In the genomic region with DNA sequence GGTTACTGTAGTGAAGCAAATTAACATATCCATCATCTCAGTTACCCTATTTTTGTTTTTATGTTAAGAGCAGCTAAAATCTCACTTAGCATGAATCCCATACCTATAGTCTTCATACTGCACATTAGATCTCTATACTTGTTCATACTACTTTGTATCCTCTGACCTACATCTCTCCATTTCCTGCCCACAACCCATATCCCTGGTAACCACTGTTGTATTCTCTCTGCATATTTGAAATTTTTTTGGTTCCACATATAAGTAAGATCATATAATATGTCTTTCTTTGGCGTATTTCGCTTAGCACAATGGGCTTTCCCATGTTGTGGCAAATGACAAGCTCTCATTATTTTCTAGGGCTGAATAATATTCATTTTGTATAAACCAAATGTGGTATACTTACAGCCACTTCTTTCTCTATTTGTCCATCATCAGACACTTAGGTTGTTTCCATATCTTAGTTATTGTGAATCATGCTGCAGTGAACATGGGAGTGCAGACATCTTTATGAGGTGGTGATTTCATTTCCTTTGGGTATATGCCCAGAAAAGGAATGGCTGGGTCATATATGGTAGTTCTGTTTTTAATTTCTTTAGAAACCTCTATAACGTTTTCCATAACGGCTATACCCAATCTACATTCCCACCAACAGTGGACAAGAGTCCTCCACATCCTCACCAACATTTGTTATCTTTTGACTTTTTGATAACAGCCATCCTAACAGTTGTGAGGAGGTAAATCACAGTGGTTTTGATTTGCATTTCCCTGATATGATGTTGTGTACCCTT, we compare ENCODE assay signal across 12 cellular contexts. TPM values are rescaled to one million over a fixed set of nuclear protein-coding genes. Genes with fewer than 3 reads are reported as not detected.
DNase-seq lines count a peak whose midpoint lies in the region; ATAC-seq and TF ChIP-seq lines count a peak whose summit lies in the region.
"Had no signal": no experiment of that assay in that cellular context is flagged by ENCODE, and none has a peak within 500 bp of the region (broad histone marks: within the 10 kb centered on the region; RNA-seq: fewer than 3 reads in every experiment).

No MANE protein-coding gene starts in this region.

- intact Hi-C loops in MCF 10A (cut with micrococcal nuclease) (no loop called here), breast epithelium (cut with DNase I; ENCODE audit: low total_unique reads) (no loop called here)

- H3K27me3 Mint-ChIP-seq in MCF 10A (ENCODE audit: insufficient read depth, unreplicated experiment) = no peaks in the 10 kb centered on the region
- no peaks in the 10 kb centered on the region for H3K27me3 Mint-ChIP-seq in activated T-helper 17 cell treated with anti-CD3 and anti-CD28 coated beads, Interleukin-2, amount 50 U/mL, for 72 hours

- POLR2A ChIA-PET in MCF 10A (lab: Yijun Ruan, JAX) = no interaction called here

- DNase-seq in MCF 10A (ENCODE audit: unreplicated experiment) (peak; percentile 32), breast epithelium (ENCODE audit: low spot score in 2 of 2) (no peak), fibroblast of the conjunctiva (ENCODE audit: low read depth) (peak; percentile 30), NCI-H146 treated with DMSO at 0.1 percent for 48 hours (lab: John Stamatoyannopoulos, UW; ENCODE audit: unreplicated experiment) (no peak), HuH-7 (ENCODE audit: low spot score) (no peak)
- DNase-seq: colonic mucosa, NCI-H2081 had no signal

- no peaks in the 10 kb centered on the region for H3K9me3 ChIP-seq in breast epithelium
- H3K9me3 ChIP-seq: colonic mucosa had no signal

- no peaks in the 10 kb centered on the region for H3K36me3 ChIP-seq in breast epithelium
- H3K36me3 ChIP-seq: colonic mucosa had no signal

- H3K4me3 Mint-ChIP-seq in MCF 10A (ENCODE audit: unreplicated experiment) = no peak overlapping the region
- H3K4me3 Mint-ChIP-seq in activated T-helper 17 cell treated with anti-CD3 and anti-CD28 coated beads, Interleukin-2, amount 50 U/mL, for 72 hours = peak overlapping the region; percentile 44

- no peak for TF ChIP-seq CTCF in MCF 10A (IDR thresholded peaks at IDR 0.05; ENCODE audit: unreplicated experiment)
- TF ChIP-seq CTCF in breast epithelium (IDR thresholded peaks at IDR 0.05) = no peak

- no peaks in the 10 kb centered on the region for H3K9me3 Mint-ChIP-seq in MCF 10A (ENCODE audit: unreplicated experiment)
- peaks cover 16% of the 10 kb centered on the region for H3K9me3 Mint-ChIP-seq in activated T-helper 17 cell treated with anti-CD3 and anti-CD28 coated beads, Interleukin-2, amount 50 U/mL, for 72 hours

- no peak for TF ChIP-seq POLR2A in breast epithelium (IDR thresholded peaks at IDR 0.05)

- peak overlapping the region; percentile 33 for H3K27ac Mint-ChIP-seq in MCF 10A (ENCODE audit: low read depth, unreplicated experiment)
- peak overlapping the region; percentile 87 for H3K27ac Mint-ChIP-seq in activated T-helper 17 cell treated with anti-CD3 and anti-CD28 coated beads, Interleukin-2, amount 50 U/mL, for 72 hours

- peaks cover 10% of the 10 kb centered on the region for H3K4me1 Mint-ChIP-seq in MCF 10A (ENCODE audit: insufficient read depth, unreplicated experiment)
- H3K4me1 Mint-ChIP-seq in activated T-helper 17 cell treated with anti-CD3 and anti-CD28 coated beads, Interleukin-2, amount 50 U/mL, for 72 hours = peaks cover 22% of the 10 kb centered on the region

- no peaks in the 10 kb centered on the region for H3K27me3 ChIP-seq in breast epithelium
- H3K27me3 ChIP-seq: colonic mucosa had no signal

- no peak overlapping the region for H3K27ac ChIP-seq in breast epithelium
- H3K27ac ChIP-seq: C4-2B, colonic mucosa had no signal

- H3K4me3 ChIP-seq in breast epithelium = no peak overlapping the region
- H3K4me3 ChIP-seq: colonic mucosa had no signal

- H3K36me3 Mint-ChIP-seq in MCF 10A (ENCODE audit: insufficient read depth, unreplicated experiment) = no peaks in the 10 kb centered on the region
- H3K36me3 Mint-ChIP-seq in activated T-helper 17 cell treated with anti-CD3 and anti-CD28 coated beads, Interleukin-2, amount 50 U/mL, for 72 hours (ENCODE audit: low read depth) = peaks cover 23% of the 10 kb centered on the region

- H3K4me1 ChIP-seq in breast epithelium = no peaks in the 10 kb centered on the region
- H3K4me1 ChIP-seq: colonic mucosa had no signal

- ATAC-seq in activated T-helper 17 cell treated with anti-CD3 and anti-CD28 coated beads, Interleukin-2, amount 50 U/mL, for 72 hours (replicated peaks) = peak; percentile 89
- no peak for ATAC-seq in HG03095 (IDR thresholded peaks at IDR 0.05; ENCODE audit: unreplicated experiment)
- ATAC-seq in HG02938 (IDR thresholded peaks at IDR 0.05; ENCODE audit: unreplicated experiment) = no peak
- ATAC-seq: Right ventricle myocardium inferior had no signal

- CTCF ChIA-PET in MCF 10A (lab: Yijun Ruan, JAX) = interaction anchor here (1.2 kb wide), 1 partner anchor 316 kb away, joined by 3 read pairs; no protein-coding TSS in a partner anchor

- BruUV-seq in MCF 10A (replicated peaks; lab: Mats Ljungman, UMichigan) = no TSS peak

RNA-seq across cellular contexts. Expression of a gene that starts 39.8 kb away (rescaled TPM):
- 7.5 and 9.9 TPM in 2 replicates for total RNA-seq in MCF 10A (2022)
- 10 to 100 TPM in 1 of 3 donors, 1 to 10 TPM in 2; 6.2 to 13.8 (median 7.0) TPM for total RNA-seq in breast epithelium
- total RNA-seq in activated T-helper 17 cell treated with anti-CD3 and anti-CD28 coated beads, Interleukin-2, amount 50 U/mL, for 72 hours = 10 to 100 TPM in 1 of 2 donors, 1 to 10 TPM in 1; 3.0 to 22.9 TPM

Comparison
In these comparisons a context has a peak if more than half of its experiments do, and no peak if none do; other contexts are left out.
1. DNase-seq: peak in MCF 10A (single experiment) and fibroblast of the conjunctiva (single experiment); none in breast epithelium (0 of 2), NCI-H146 treated with DMSO at 0.1 percent for 48 hours (single experiment) and HuH-7 (single experiment).